Comparison of ENCODE assay signal across 15 cellular contexts in the genomic region with DNA sequence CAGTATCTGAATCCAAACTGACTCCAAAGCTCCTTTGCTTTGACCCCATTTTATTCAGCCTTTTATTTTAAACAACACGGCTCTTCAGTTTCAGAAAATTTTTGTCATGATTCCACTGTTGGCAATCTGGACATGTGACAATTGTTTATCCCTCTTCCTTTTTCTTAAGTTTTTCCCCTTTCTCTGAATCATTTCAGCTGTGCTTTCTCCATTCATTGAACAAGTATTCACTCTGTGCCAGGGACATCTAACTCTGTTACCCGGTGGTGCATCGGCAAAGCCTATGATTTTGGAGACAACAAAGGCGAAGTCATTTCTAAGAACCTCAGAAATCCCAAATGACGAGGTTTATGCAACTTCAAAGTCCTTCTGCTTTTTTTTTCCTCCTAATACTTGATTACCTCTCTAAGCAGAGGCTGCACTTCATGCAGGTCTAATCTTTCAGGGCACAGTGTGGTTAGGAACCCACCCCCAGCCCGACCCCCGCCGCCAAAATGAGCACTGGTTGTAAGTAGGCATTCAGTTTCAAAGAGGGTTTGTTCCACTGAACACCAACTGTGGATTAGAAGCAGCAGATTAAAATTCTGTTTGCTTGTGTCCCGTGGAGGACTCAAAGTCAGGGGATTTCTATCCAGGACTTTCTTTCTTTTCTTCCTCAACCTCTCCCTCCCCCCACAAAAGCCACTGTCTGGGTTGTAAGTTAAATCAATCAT. TPM values are rescaled to one million over a fixed set of nuclear protein-coding genes. Genes with fewer than 3 reads are reported as not detected.
"Had no signal": no experiment of that assay in that cellular context is flagged by ENCODE, and none has a peak within 500 bp of the region (broad histone marks: within the 10 kb centered on the region; RNA-seq: fewer than 3 reads in every experiment).

No MANE protein-coding gene starts in this region.

- H3K4me1 Mint-ChIP-seq: activated T-helper 17 cell treated with anti-CD3 and anti-CD28 coated beads, Interleukin-2, amount 50 U/mL, for 72 hours; stimulated activated naive B cell treated with anti-CD40 and anti-IgM and Interleukin-4, amounts not matched to agents 10 μg/mL and 1 μg/mL and 100 μg/mL, for 72 hours had no signal

- H3K9me3 Mint-ChIP-seq: activated T-helper 17 cell treated with anti-CD3 and anti-CD28 coated beads, Interleukin-2, amount 50 U/mL, for 72 hours; natural killer cell treated with Interleukin-12 subunit alpha and Interleukin-12 subunit beta and Interleukin-15 and Interleukin-18, amount 100 ng/mL, for 72 hours; stimulated activated naive B cell treated with anti-CD40 and anti-IgM and Interleukin-4, amounts not matched to agents 10 μg/mL and 1 μg/mL and 100 μg/mL, for 72 hours had no signal

- H3K27ac Mint-ChIP-seq: activated T-helper 17 cell treated with anti-CD3 and anti-CD28 coated beads, Interleukin-2, amount 50 U/mL, for 72 hours; natural killer cell treated with Interleukin-12 subunit alpha and Interleukin-12 subunit beta and Interleukin-15 and Interleukin-18, amount 100 ng/mL, for 72 hours; stimulated activated naive B cell treated with anti-CD40 and anti-IgM and Interleukin-4, amounts not matched to agents 10 μg/mL and 1 μg/mL and 100 μg/mL, for 72 hours had no signal

- ATAC-seq: activated T-helper 17 cell treated with anti-CD3 and anti-CD28 coated beads, Interleukin-2, amount 50 U/mL, for 72 hours; left ventricle myocardium superior; natural killer cell treated with Interleukin-12 subunit alpha and Interleukin-12 subunit beta and Interleukin-15 and Interleukin-18, amount 100 ng/mL, for 72 hours; stimulated activated naive B cell treated with anti-CD40 and anti-IgM and Interleukin-4, amounts not matched to agents 10 μg/mL and 1 μg/mL and 100 μg/mL, for 72 hours had no signal

- H3K4me3 ChIP-seq: esophagus muscularis mucosa, upper lobe of left lung had no signal

- H3K27me3 Mint-ChIP-seq: activated T-helper 17 cell treated with anti-CD3 and anti-CD28 coated beads, Interleukin-2, amount 50 U/mL, for 72 hours; stimulated activated naive B cell treated with anti-CD40 and anti-IgM and Interleukin-4, amounts not matched to agents 10 μg/mL and 1 μg/mL and 100 μg/mL, for 72 hours had no signal

- H3K36me3 ChIP-seq: esophagus muscularis mucosa, upper lobe of left lung had no signal

- DNase-seq: activated CD4-positive, CD25-positive, alpha-beta regulatory T cell treated with anti-CD3 and anti-CD28 coated beads, Interleukin-2, amount 50 U/mL, for 72 hours; activated naive CD4-positive, alpha-beta T cell treated with Interleukin-2 at 50 U/mL for 16 hours; central memory CD4-positive, alpha-beta T cell; dermis blood vessel endothelial cell; glutamatergic neuron; kidney glomerular epithelial cell; left ventricle myocardium superior; stimulated activated naive B cell treated with anti-CD40 and anti-IgM and Interleukin-4, amounts not matched to agents 10 μg/mL and 1 μg/mL and 100 μg/mL, for 72 hours; T-helper 1 cell; T1000; upper lobe of left lung had no signal

- H3K27me3 ChIP-seq: esophagus muscularis mucosa, upper lobe of left lung had no signal

- H3K36me3 Mint-ChIP-seq: natural killer cell treated with Interleukin-12 subunit alpha and Interleukin-12 subunit beta and Interleukin-15 and Interleukin-18, amount 100 ng/mL, for 72 hours; stimulated activated naive B cell treated with anti-CD40 and anti-IgM and Interleukin-4, amounts not matched to agents 10 μg/mL and 1 μg/mL and 100 μg/mL, for 72 hours had no signal

- H3K27ac ChIP-seq: upper lobe of left lung had no signal

- H3K9me3 ChIP-seq: esophagus muscularis mucosa, upper lobe of left lung had no signal

- H3K4me3 Mint-ChIP-seq: activated T-helper 17 cell treated with anti-CD3 and anti-CD28 coated beads, Interleukin-2, amount 50 U/mL, for 72 hours; natural killer cell treated with Interleukin-12 subunit alpha and Interleukin-12 subunit beta and Interleukin-15 and Interleukin-18, amount 100 ng/mL, for 72 hours; stimulated activated naive B cell treated with anti-CD40 and anti-IgM and Interleukin-4, amounts not matched to agents 10 μg/mL and 1 μg/mL and 100 μg/mL, for 72 hours had no signal

RNA-seq across cellular contexts. Expression of a gene that starts 18.6 kb away (rescaled TPM):
- total RNA-seq: activated T-helper 17 cell treated with anti-CD3 and anti-CD28 coated beads, Interleukin-2, amount 50 U/mL, for 72 hours; dermis blood vessel endothelial cell; natural killer cell treated with Interleukin-12 subunit alpha and Interleukin-12 subunit beta and Interleukin-15 and Interleukin-18, amount 100 ng/mL, for 72 hours; pulmonary artery endothelial cell had no signal
